In the genomic region with DNA sequence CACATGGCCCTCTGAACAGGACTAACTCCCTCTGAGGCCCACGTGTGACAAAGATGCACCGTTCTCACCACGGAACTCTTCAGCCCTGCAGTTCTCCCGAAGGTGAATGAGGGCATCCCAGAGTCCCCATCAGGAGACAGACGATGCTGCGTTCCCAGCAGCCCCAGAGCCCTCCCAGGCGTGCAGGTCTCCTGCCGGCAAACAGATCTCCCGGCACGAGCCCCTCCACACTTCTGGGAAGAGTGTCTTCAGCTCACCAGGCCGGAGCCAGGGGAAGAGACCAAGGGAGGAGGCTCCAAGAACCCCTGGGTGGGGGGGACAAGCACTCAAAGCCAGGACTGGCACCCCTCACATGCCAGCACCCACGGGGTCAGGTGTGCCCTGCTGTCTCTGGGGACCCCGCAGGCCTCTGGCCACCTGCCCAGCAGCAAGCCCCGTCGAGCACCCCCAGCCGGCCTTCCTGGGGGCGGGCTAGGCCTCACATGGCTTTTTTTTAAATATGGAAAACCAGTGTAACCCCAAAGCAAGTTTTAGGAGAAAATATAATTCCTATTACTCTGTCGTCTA, we compare ENCODE assay signal across 12 cellular contexts. TPM values are rescaled to one million over a fixed set of nuclear protein-coding genes. Genes with fewer than 3 reads are reported as not detected.
DNase-seq lines count a peak whose midpoint lies in the region; ATAC-seq and TF ChIP-seq lines count a peak whose summit lies in the region.
"Had no signal": no experiment of that assay in that cellular context is flagged by ENCODE, and none has a peak within 500 bp of the region (broad histone marks: within the 10 kb centered on the region; RNA-seq: fewer than 3 reads in every experiment).

No MANE protein-coding gene starts in this region.

- H3K27ac Mint-ChIP-seq in activated T-helper 17 cell treated with anti-CD3 and anti-CD28 coated beads, Interleukin-2, amount 50 U/mL, for 72 hours, result peak overlapping the region; percentile 78

- no peak for ATAC-seq in right cardiac atrium
- no peak for ATAC-seq in left cardiac atrium
- ATAC-seq in activated T-helper 17 cell treated with anti-CD3 and anti-CD28 coated beads, Interleukin-2, amount 50 U/mL, for 72 hours (replicated peaks), result no peak
- ATAC-seq: A549 had no signal

- H3K4me3 ChIP-seq in right cardiac atrium (ENCODE audit: low read length), result no peak overlapping the region
- H3K4me3 ChIP-seq in H7 (ENCODE audit: insufficient read depth, low read depth, low read length), result no peak overlapping the region
- no peak overlapping the region for H3K4me3 ChIP-seq in Peyer's patch
- H3K4me3 ChIP-seq: A549, GM23248 had no signal

- no peak for TF ChIP-seq CTCF in Peyer's patch (IDR thresholded peaks at IDR 0.05)

- H3K9me3 Mint-ChIP-seq in activated T-helper 17 cell treated with anti-CD3 and anti-CD28 coated beads, Interleukin-2, amount 50 U/mL, for 72 hours, result no peaks in the 10 kb centered on the region

- H3K4me1 Mint-ChIP-seq in activated T-helper 17 cell treated with anti-CD3 and anti-CD28 coated beads, Interleukin-2, amount 50 U/mL, for 72 hours, result peaks cover 4% of the 10 kb centered on the region

- intact Hi-C loops in right cardiac atrium (cut with DNase I) (no loop called here), left cardiac atrium (cut with DNase I) (loop anchor here in 1 of 2 donors (10.0 kb wide), 1 partner anchor 152 kb away; no protein-coding TSS in a partner anchor)

- H3K27me3 Mint-ChIP-seq in activated T-helper 17 cell treated with anti-CD3 and anti-CD28 coated beads, Interleukin-2, amount 50 U/mL, for 72 hours, result no peaks in the 10 kb centered on the region

- H3K9me3 ChIP-seq in right cardiac atrium (ENCODE audit: control insufficient read depth, low read length) (no peaks in the 10 kb centered on the region), Peyer's patch (no peaks in the 10 kb centered on the region)
- H3K9me3 ChIP-seq: A549, BE2C had no signal

- 86% methylated on average over 18 of the region's 18 CpGs for WGBS in right cardiac atrium

- H3K27ac ChIP-seq in right cardiac atrium (ENCODE audit: low read length) (no peak overlapping the region), Peyer's patch (no peak overlapping the region)
- H3K27ac ChIP-seq: A549, GM23248, HL-60 had no signal

- H3K36me3 ChIP-seq in H7 (replicated peaks; ENCODE audit: control insufficient read depth, insufficient read depth, low read length) (no peaks in the 10 kb centered on the region), Peyer's patch (peaks cover 0 to 64% (median 0%) of the 10 kb centered on the region in 3 donors)

- H3K36me3 Mint-ChIP-seq in activated T-helper 17 cell treated with anti-CD3 and anti-CD28 coated beads, Interleukin-2, amount 50 U/mL, for 72 hours (ENCODE audit: low read depth), result peaks cover 63% of the 10 kb centered on the region

- H3K27me3 ChIP-seq in right cardiac atrium (ENCODE audit: control insufficient read depth, insufficient read depth) (no peaks in the 10 kb centered on the region), H7 (ENCODE audit: control insufficient read depth, insufficient read depth, low read length) (no peaks in the 10 kb centered on the region), Peyer's patch (no peaks in the 10 kb centered on the region)
- H3K27me3 ChIP-seq: BE2C had no signal

- H3K4me1 ChIP-seq in right cardiac atrium (ENCODE audit: control insufficient read depth, insufficient read depth, low read length) (no peaks in the 10 kb centered on the region), Peyer's patch (no peaks in the 10 kb centered on the region)
- H3K4me1 ChIP-seq: A549, BE2C had no signal

- H3K4me3 Mint-ChIP-seq in activated T-helper 17 cell treated with anti-CD3 and anti-CD28 coated beads, Interleukin-2, amount 50 U/mL, for 72 hours, result no peak overlapping the region

- peak in 2 of 3 donors; percentile 36 to 42 for DNase-seq in right cardiac atrium
- no peak for DNase-seq in left cardiac atrium
- DNase-seq in H7, result peak; percentile 57
- no peak for DNase-seq in Peyer's patch
- DNase-seq in NCI-H2171 treated with DMSO at 0.1 percent for 48 hours (lab: John Stamatoyannopoulos, UW), result no peak
- DNase-seq: BE2C, DMS53, GF-D8, GM23248 had no signal

- TF ChIP-seq POLR2A in Peyer's patch (IDR thresholded peaks at IDR 0.05), result no peak

RNA-seq across cellular contexts. Expression of a gene that starts 45.1 kb away (rescaled TPM):
- total RNA-seq in right cardiac atrium (10 to 100 TPM; 18.0 to 23.3 (median 19.1) TPM), left cardiac atrium (10 to 100 TPM; 17.0 to 24.9 TPM), Peyer's patch (100 to 1,000 TPM in 1 of 4 donors, 10 to 100 TPM in 3; 62.2 to 153 (median 93.0) TPM)
- 7.6 TPM for polyA plus RNA-seq in right cardiac atrium
- total RNA-seq in H7 (2014; rRNA removed; shearing (Covaris generic)), result 24.8 and 34.5 TPM in 2 replicates
- total RNA-seq in activated T-helper 17 cell treated with anti-CD3 and anti-CD28 coated beads, Interleukin-2, amount 50 U/mL, for 72 hours, result 10 to 100 TPM; 48.5 to 72.8 TPM

Comparison
In these comparisons a context has a peak if more than half of its experiments do, and no peak if none do; other contexts are left out.
1. DNase-seq: peak in right cardiac atrium (2 of 3) and H7 (single experiment); none in left cardiac atrium (single experiment), Peyer's patch (0 of 3) and NCI-H2171 treated with DMSO at 0.1 percent for 48 hours (single experiment).